Comparison of ENCODE assay signal across 10 cellular contexts in the genomic region with DNA sequence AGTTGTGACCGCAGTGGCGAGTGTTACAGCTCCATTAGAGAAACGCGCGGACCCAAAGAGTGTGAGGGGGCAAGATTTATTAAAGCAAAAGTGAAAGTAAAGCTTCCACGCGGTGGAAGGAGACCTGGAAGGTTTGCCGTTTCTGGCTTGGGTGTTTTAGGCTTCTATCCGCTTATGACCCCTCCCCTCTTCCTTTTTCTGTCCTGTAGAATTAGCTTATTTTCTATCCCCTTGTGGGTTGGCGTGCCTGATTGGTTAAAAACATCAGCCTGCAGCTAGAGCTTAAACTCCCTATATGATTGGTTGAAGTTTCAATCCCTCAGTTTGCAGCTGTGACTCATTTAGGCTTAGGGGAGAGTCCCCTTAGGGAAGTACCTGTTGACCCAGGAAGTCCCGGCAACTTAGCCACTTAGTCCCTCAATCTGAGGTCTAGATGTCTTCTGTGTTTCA. TPM values are rescaled to one million over a fixed set of nuclear protein-coding genes. Genes with fewer than 3 reads are reported as not detected.
DNase-seq lines count a peak whose midpoint lies in the region; ATAC-seq and TF ChIP-seq lines count a peak whose summit lies in the region.
"Had no signal": no experiment of that assay in that cellular context is flagged by ENCODE, and none has a peak within 500 bp of the region (broad histone marks: within the 10 kb centered on the region; RNA-seq: fewer than 3 reads in every experiment).

No MANE protein-coding gene starts in this region.

- no peaks in the 10 kb centered on the region for H3K36me3 ChIP-seq in GM06990 (ENCODE audit: control insufficient read depth, insufficient read depth, low read length)
- H3K36me3 ChIP-seq in ovary = no peaks in the 10 kb centered on the region

- ATAC-seq in GM19328 (IDR thresholded peaks at IDR 0.05; ENCODE audit: unreplicated experiment) (peak; percentile 83), HG03045 (IDR thresholded peaks at IDR 0.05; ENCODE audit: unreplicated experiment) (peak; percentile 93)

- no peak overlapping the region for H3K4me3 ChIP-seq in GM06990 (replicated peaks; ENCODE audit: low read depth, low read length)
- H3K4me3 ChIP-seq in ovary = no peak overlapping the region

- TF ChIP-seq POLR2A in ovary (IDR thresholded peaks at IDR 0.05) = no peak

- no peaks in the 10 kb centered on the region for H3K4me1 ChIP-seq in ovary (ENCODE audit: insufficient read depth)

- H3K27me3 ChIP-seq in GM06990 (replicated peaks; ENCODE audit: control insufficient read depth, insufficient read depth, low read length) (no peaks in the 10 kb centered on the region), ovary (no peaks in the 10 kb centered on the region)

- H3K27ac ChIP-seq in ovary = no peak overlapping the region

- peak; percentile 9 for DNase-seq in GM06990 (ENCODE audit: extremely low read depth, insufficient read length)
- DNase-seq in SK-MEL-5 (ENCODE audit: low read depth, low spot score) = peak; percentile 42
- DNase-seq in ovary = no peak
- DNase-seq in SKM-1 (lab: John Stamatoyannopoulos, UW; ENCODE audit: unreplicated experiment) = no peak
- no peak for DNase-seq in NCI-H345 treated with DMSO at 0.1 percent for 48 hours (lab: John Stamatoyannopoulos, UW; ENCODE audit: unreplicated experiment)
- no peak for DNase-seq in NCI-H526 (lab: John Stamatoyannopoulos, UW)
- DNase-seq: activated effector memory CD4-positive, alpha-beta T cell treated with anti-CD3 and anti-CD28 coated beads, Interleukin-2, amount 50 U/mL, for 16 hours; DMS79 had no signal

- in situ Hi-C loops in SK-MEL-5 (cut with HindIII; ENCODE audit: low pct_unique_long_range_greater_than_20kb, low sequenced_read_pairs) = no loop called here

- TF ChIP-seq CTCF in GM06990 (IDR thresholded peaks at IDR 0.05; ENCODE audit: insufficient read depth, low read length, poor library complexity, severe bottlenecking) (no peak), ovary (IDR thresholded peaks at IDR 0.05) (no peak)

- TF ChIP-seq EP300 in ovary (IDR thresholded peaks at IDR 0.05) = no peak

- H3K9me3 ChIP-seq in ovary = no peaks in the 10 kb centered on the region

- intact Hi-C loops in ovary (cut with DNase I) = no loop called here

- 93 to 94% (median 94%) methylated on average over 11 of the region's 11 CpGs for WGBS in ovary, 3 donors

RNA-seq across cellular contexts. Expression of a gene that starts 39.6 kb away (rescaled TPM):
- total RNA-seq in SK-MEL-5 (2014; rRNA removed; shearing (Covaris generic)) = 23.9 and 24.4 TPM in 2 replicates
- 11.1 and 11.4 TPM in 2 replicates for polyA plus RNA-seq in SK-MEL-5 (2015; cell fraction: cytosol; rRNA removed)
- polyA plus RNA-seq in SK-MEL-5 (2015; cell fraction: nucleus; rRNA removed) = 8.8 and 9.7 TPM in 2 replicates
- 10 to 100 TPM; 13.9 to 25.8 (median 23.3) TPM for total RNA-seq in ovary
- polyA plus RNA-seq in ovary = 10 to 100 TPM in 1 of 2 donors, 1 to 10 TPM in 1; 7.2 to 22.1 TPM

Comparison
In these comparisons a context has a peak if more than half of its experiments do, and no peak if none do; other contexts are left out.
1. DNase-seq: peak in GM06990 (single experiment) and SK-MEL-5 (single experiment); none in ovary (0 of 5), SKM-1 (single experiment), NCI-H345 treated with DMSO at 0.1 percent for 48 hours (single experiment) and NCI-H526 (0 of 2).